ENCODE assay signal across 1 cellular context in the genomic region with DNA sequence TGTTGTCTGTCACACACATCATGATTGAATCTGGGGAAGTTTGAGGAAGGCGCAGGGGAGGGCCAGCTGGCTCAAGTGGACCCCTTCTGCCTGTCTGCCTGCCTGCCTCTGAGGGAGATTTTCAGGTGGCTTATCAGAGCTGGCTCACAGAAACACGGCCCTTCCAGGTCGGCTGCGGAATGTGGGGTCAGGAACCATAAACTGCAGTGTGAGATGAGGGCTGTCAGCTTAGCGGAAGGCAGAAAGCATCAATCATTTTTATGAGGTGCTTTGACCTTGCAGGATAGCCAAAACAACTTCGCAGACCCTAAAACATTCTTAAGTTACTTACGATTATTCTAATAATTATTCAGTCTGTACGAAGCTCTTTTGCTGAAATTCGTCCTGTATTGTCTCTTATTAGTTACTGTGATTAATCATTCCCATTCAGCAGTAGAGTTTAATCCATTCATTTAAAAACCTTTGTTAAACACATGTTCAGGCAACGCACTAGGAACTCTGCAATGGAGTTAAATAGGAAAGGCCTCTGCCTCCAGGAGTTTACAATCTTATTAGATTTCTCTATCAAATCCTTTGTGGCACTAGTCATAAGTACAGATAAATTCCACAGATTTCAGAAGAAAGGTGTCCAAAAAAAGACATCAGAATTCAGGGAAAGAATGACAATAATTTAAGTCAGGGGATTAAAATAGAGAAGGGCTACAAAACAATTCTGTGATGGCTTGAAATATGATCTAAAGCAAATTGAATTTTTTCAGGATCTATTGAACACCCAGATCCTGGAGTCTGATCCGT.
TF ChIP-seq lines count a peak whose summit lies in the region.

No MANE protein-coding gene starts in this region.

TF ChIP-seq in SK-N-SH treated with all-trans-retinoic acid at 6 μM for 48 hours, 23 proteins besides CTCF, POLR2A, EP300 and RAD21 (continued from another document):
- TF ChIP-seq, protein P1, sequence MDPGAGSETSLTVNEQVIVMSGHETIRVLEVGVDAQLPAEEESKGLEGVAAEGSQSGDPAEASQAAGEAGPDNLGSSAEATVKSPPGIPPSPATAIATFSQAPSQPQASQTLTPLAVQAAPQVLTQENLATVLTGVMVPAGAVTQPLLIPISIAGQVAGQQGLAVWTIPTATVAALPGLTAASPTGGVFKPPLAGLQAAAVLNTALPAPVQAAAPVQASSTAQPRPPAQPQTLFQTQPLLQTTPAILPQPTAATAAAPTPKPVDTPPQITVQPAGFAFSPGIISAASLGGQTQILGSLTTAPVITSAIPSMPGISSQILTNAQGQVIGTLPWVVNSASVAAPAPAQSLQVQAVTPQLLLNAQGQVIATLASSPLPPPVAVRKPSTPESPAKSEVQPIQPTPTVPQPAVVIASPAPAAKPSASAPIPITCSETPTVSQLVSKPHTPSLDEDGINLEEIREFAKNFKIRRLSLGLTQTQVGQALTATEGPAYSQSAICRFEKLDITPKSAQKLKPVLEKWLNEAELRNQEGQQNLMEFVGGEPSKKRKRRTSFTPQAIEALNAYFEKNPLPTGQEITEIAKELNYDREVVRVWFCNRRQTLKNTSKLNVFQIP (CRISPR knock-in tag; IDR thresholded peaks at IDR 0.05; ENCODE audit: borderline replicate concordance, low read depth): no peak
- no peak for TF ChIP-seq OSR1 (CRISPR knock-in tag; IDR thresholded peaks at IDR 0.05)
- TF ChIP-seq ZFP30 (CRISPR knock-in tag; IDR thresholded peaks at IDR 0.05): no peak
- no peak for TF ChIP-seq ESRRG (CRISPR knock-in tag; IDR thresholded peaks at IDR 0.05)
- no peak for TF ChIP-seq ZNF70 (CRISPR knock-in tag; IDR thresholded peaks at IDR 0.05)
- TF ChIP-seq, protein P2, sequence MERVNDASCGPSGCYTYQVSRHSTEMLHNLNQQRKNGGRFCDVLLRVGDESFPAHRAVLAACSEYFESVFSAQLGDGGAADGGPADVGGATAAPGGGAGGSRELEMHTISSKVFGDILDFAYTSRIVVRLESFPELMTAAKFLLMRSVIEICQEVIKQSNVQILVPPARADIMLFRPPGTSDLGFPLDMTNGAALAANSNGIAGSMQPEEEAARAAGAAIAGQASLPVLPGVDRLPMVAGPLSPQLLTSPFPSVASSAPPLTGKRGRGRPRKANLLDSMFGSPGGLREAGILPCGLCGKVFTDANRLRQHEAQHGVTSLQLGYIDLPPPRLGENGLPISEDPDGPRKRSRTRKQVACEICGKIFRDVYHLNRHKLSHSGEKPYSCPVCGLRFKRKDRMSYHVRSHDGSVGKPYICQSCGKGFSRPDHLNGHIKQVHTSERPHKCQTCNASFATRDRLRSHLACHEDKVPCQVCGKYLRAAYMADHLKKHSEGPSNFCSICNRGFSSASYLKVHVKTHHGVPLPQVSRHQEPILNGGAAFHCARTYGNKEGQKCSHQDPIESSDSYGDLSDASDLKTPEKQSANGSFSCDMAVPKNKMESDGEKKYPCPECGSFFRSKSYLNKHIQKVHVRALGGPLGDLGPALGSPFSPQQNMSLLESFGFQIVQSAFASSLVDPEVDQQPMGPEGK (CRISPR knock-in tag; IDR thresholded peaks at IDR 0.05; ENCODE audit: borderline replicate concordance): no peak
TF ChIP-seq in SK-N-SH treated with all-trans-retinoic acid at 6 μM for 48 hours: peak in this region for 0.
